Comparison of ENCODE assay signal across 8 cellular contexts in genomic region chr7:122886357-122887081, GRCh38. TPM values are rescaled to one million over a fixed set of nuclear protein-coding genes. Genes with fewer than 3 reads are reported as not detected.
A peak's percentile ranks its signal among the peaks of the same experiment; 100 is the strongest.
DNase-seq lines count a peak whose midpoint lies in the region; ATAC-seq and TF ChIP-seq lines count a peak whose summit lies in the region.

TSS of gene CADPS2 (minus strand) at chr7:122886460. CDS start at chr7:122886337, 123 bp downstream.

- no peaks in the 10 kb centered on the region for H3K4me1 ChIP-seq in OCI-LY7 (ENCODE audit: insufficient read depth, low read length, poor library complexity, severe bottlenecking)

- TF ChIP-seq CTCF in brain microvascular endothelial cell (IDR thresholded peaks at IDR 0.05; ENCODE audit: low read depth, low read length, missing control alignments) (peak; percentile 54), OCI-LY7 (conservative IDR thresholded peaks at IDR 0.05; ENCODE audit: low read length) (no peak)

- no peaks in the 10 kb centered on the region for H3K79me2 ChIP-seq in OCI-LY7 (ENCODE audit: insufficient read depth, low read depth, low read length)

- peak within 1 kb of the TSS; percentile 73 for H3K27ac ChIP-seq in brain microvascular endothelial cell
- H3K27ac ChIP-seq in OCI-LY7 (ENCODE audit: low read depth, low read length, poor library complexity, severe bottlenecking), result no peak within 1 kb of the TSS

- DNase-seq in DMS153 (lab: John Stamatoyannopoulos, UW) (peak; percentile 91), NCI-H82 treated with DMSO at 0.1 percent for 48 hours (lab: John Stamatoyannopoulos, UW; ENCODE audit: unreplicated experiment) (peak; percentile 60), brain microvascular endothelial cell (peak; percentile 89), hypothalamus (lab: John Stamatoyannopoulos, UW) (peak in 49 of 51 donors; percentile 13 to 91 (median 64)), pulmonary artery endothelial cell (ENCODE audit: low read depth, low spot score) (peak; percentile 80), OCI-LY7 (ENCODE audit: low spot score) (no peak)

- BruUV-seq in OCI-LY7 (replicated peaks; lab: Mats Ljungman, UMichigan), result no TSS peak

- POLR2A ChIA-PET in OCI-LY7 (lab: Charles Lee), result no interaction called here

- CTCF ChIA-PET in OCI-LY7 (lab: Charles Lee; ENCODE audit: unreplicated experiment), result no interaction called here

- no peaks in the 10 kb centered on the region for H3K9me2 ChIP-seq in OCI-LY7 (ENCODE audit: insufficient read depth, low read length)

- H3K4me2 ChIP-seq in OCI-LY7 (ENCODE audit: low read length), result no peak within 1 kb of the TSS

- in situ Hi-C loops in brain microvascular endothelial cell (cut with HindIII; ENCODE audit: low pct_ligation_motif_present, low sequenced_read_pairs), result no loop called here

- ATAC-seq in GM19463 (IDR thresholded peaks at IDR 0.05; ENCODE audit: unreplicated experiment) (peak; percentile 66), HG03460 (IDR thresholded peaks at IDR 0.05; ENCODE audit: unreplicated experiment) (peak; percentile 60)

- peak within 1 kb of the TSS; percentile 87 for H3K4me3 ChIP-seq in brain microvascular endothelial cell (ENCODE audit: low read depth, low read length)
- no peak within 1 kb of the TSS for H3K4me3 ChIP-seq in OCI-LY7 (ENCODE audit: low read depth, low read length, poor library complexity, severe bottlenecking)

- intact Hi-C loops in OCI-LY7 (cut with micrococcal nuclease; ENCODE audit: unreplicated experiment), result no loop called here

- H3K36me3 ChIP-seq in brain microvascular endothelial cell (replicated peaks) (no peaks in the 10 kb centered on the region), OCI-LY7 (ENCODE audit: insufficient read depth, low read length) (no peaks in the 10 kb centered on the region)

- H3K9me3 ChIP-seq in OCI-LY7 (ENCODE audit: low read length), result no peaks in the 10 kb centered on the region

- no peaks in the 10 kb centered on the region for H4K20me1 ChIP-seq in OCI-LY7 (ENCODE audit: insufficient read depth, low read length)

- H3K27me3 ChIP-seq in brain microvascular endothelial cell (replicated peaks), result no peaks in the 10 kb centered on the region

- H2AFZ ChIP-seq in OCI-LY7 (ENCODE audit: low read length), result no peak within 1 kb of the TSS

RNA-seq across cellular contexts. Expression of gene CADPS2, which starts in this region (rescaled TPM):
- 74.0 and 115 TPM in 2 replicates for total RNA-seq in pulmonary artery endothelial cell
- not detected in 2 replicates for total RNA-seq in OCI-LY7 (2014; rRNA removed; shearing (Covaris generic))
- total RNA-seq in OCI-LY7 (2022), result not detected in 2 replicates

Comparison
In these comparisons a context has a peak if more than half of its experiments do, and no peak if none do; other contexts are left out.
1. RNA of gene CADPS2 (total RNA-seq): 74.0 to 115 TPM in pulmonary artery endothelial cell; not detected in OCI-LY7; every median in the first group is over 10 times any median in the second.